20 cellular contexts compared by ENCODE assay signal in the genomic region with DNA sequence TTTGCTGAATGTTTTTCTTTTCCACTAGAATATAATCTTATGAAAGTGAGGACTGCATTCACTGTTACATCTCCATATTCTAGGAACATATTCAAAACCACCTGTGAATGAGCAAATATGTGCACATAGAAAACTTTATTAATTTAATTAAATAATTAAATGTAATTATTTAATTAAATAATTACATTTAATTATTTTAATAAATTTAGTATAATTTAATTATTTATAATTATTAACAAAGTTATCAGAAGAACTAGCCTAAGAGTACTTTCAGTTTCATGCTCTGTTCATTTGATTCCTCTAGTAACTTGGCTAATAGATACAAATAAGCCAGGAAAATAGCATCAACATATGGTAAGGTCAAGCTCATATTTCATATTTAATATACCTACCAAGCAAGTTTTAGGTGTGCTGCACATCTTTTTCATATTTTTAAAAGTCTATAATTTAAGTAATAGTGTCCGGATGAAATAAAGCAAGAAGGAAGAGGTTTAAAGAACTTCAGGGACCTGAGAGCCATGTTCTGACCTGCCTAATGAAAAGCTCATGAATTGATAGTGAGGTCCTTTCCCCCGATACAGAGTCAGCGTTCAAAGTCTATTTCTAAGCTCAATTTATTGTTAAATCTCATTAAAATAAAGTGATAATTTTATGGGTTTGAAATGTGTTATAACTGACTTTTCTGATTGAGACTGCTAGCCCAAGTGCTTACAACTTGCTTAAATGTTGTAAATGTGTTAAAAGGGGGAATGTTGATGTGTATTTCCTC.
DNase-seq lines count a peak whose midpoint lies in the region; ATAC-seq, FAIRE-seq and TF ChIP-seq lines count a peak whose summit lies in the region.
"Had no signal": no experiment of that assay in that cellular context is flagged by ENCODE, and none has a peak within 500 bp of the region (broad histone marks: within the 10 kb centered on the region; RNA-seq: fewer than 3 reads in every experiment).

No MANE protein-coding gene starts in this region.

- WGBS in neuronal stem cell (ENCODE audit: extremely low coverage in 2 of 2, insufficient read length in 2 of 2, insufficient replicate concordance in 1 of 2), 2 donors = no CpG with 5 or more reads among the region's 3 CpGs

- H3K4ac ChIP-seq in neuronal stem cell (ENCODE audit: low read length) = no peak overlapping the region

- H2BK5ac ChIP-seq in neuronal stem cell (ENCODE audit: low read length) = no peak overlapping the region

- no peak overlapping the region for H3K4me2 ChIP-seq in neuronal stem cell (ENCODE audit: insufficient read depth, low read length, poor library complexity, severe bottlenecking)
- H3K4me2 ChIP-seq: PC-9 had no signal

- no peak overlapping the region for H2BK15ac ChIP-seq in neuronal stem cell (ENCODE audit: low read length)

- no peaks in the 10 kb centered on the region for H3K79me1 ChIP-seq in neuronal stem cell (ENCODE audit: low read depth, low read length)

- H3K4me1 ChIP-seq in kidney (ENCODE audit: control insufficient read depth in 1 of 2, insufficient read depth in 1 of 2, low read depth in 1 of 2, low read length in 2 of 2) (peaks cover 0 to 10% of the 10 kb centered on the region in 2 donors), neuronal stem cell (ENCODE audit: control insufficient read depth in 2 of 2, insufficient read depth in 1 of 2, low read depth in 1 of 2, low read length in 2 of 2) (peaks cover 0 to 15% of the 10 kb centered on the region in 2 donors)

- TF ChIP-seq CTCF in kidney (IDR thresholded peaks at IDR 0.05; ENCODE audit: borderline replicate concordance, extremely low read depth, insufficient read depth) = no peak

- H3K18ac ChIP-seq in neuronal stem cell (ENCODE audit: low read length) = no peak overlapping the region

- no peak overlapping the region for H4K91ac ChIP-seq in neuronal stem cell (ENCODE audit: low read depth, low read length, poor library complexity)

- H3K9me3 ChIP-seq in kidney (ENCODE audit: control insufficient read depth in 1 of 2, low read length in 2 of 2) = no peaks in the 10 kb centered on the region
- H3K9me3 ChIP-seq in neuronal stem cell (replicated peaks in 1 of 2; ENCODE audit: control insufficient read depth in 2 of 2, insufficient read depth in 1 of 2, low read depth in 1 of 2, low read length in 2 of 2) = no peaks in the 10 kb centered on the region
- H3K9me3 ChIP-seq: Caco-2 had no signal

- H2AFZ ChIP-seq in neuronal stem cell (ENCODE audit: low read length) = peak overlapping the region; percentile 36
- H2AFZ ChIP-seq: GM23248, PC-9 had no signal

- H3K23ac ChIP-seq in neuronal stem cell (ENCODE audit: low read depth, low read length, poor library complexity) = no peak overlapping the region

- H3K36me3 ChIP-seq in kidney (ENCODE audit: control insufficient read depth in 1 of 2, insufficient read depth in 2 of 2, low read length in 2 of 2) (no peaks in the 10 kb centered on the region), neuronal stem cell (replicated peaks in 1 of 2; ENCODE audit: control insufficient read depth in 2 of 2, insufficient read depth in 2 of 2, low read length in 2 of 2) (no peaks in the 10 kb centered on the region)

- H4K8ac ChIP-seq in neuronal stem cell (ENCODE audit: low read depth, low read length) = no peak overlapping the region

- H3K36me3 Mint-ChIP-seq in immature natural killer cell = no peaks in the 10 kb centered on the region
- H3K36me3 Mint-ChIP-seq: CD4-positive, CD25-positive, alpha-beta regulatory T cell had no signal

- H3K4me3 ChIP-seq in kidney (ENCODE audit: low read length in 2 of 2) (peak overlapping the region; percentile 20 to 26), neuronal stem cell (ENCODE audit: low read length in 2 of 2) (no peak overlapping the region)
- H3K4me3 ChIP-seq: GM23248, K562, PC-9 had no signal

- H2BK12ac ChIP-seq in neuronal stem cell (ENCODE audit: low read length) = no peak overlapping the region

- H3K4me1 Mint-ChIP-seq in immature natural killer cell = no peaks in the 10 kb centered on the region
- H3K4me1 Mint-ChIP-seq: B cell; CD4-positive, CD25-positive, alpha-beta regulatory T cell had no signal

- H3K9ac ChIP-seq in kidney (ENCODE audit: low read length in 2 of 2) (no peak overlapping the region), neuronal stem cell (ENCODE audit: low read depth, low read length, poor library complexity) (no peak overlapping the region)
- H3K9ac ChIP-seq: GM23248 had no signal

- H3K14ac ChIP-seq in neuronal stem cell (ENCODE audit: low read length) = no peak overlapping the region

- no peak overlapping the region for H3K27ac Mint-ChIP-seq in immature natural killer cell
- H3K27ac Mint-ChIP-seq: B cell; CD4-positive, CD25-positive, alpha-beta regulatory T cell had no signal

- H2BK120ac ChIP-seq in neuronal stem cell (ENCODE audit: low read depth, low read length) = no peak overlapping the region

- H3K27ac ChIP-seq in kidney (ENCODE audit: low read depth in 2 of 2, low read length in 2 of 2) (peak overlapping the region in 1 of 2 donors; percentile 5), neuronal stem cell (replicated peaks; ENCODE audit: low read length) (no peak overlapping the region)
- H3K27ac ChIP-seq: GM23248, PC-9 had no signal

- FAIRE-seq in G401.6 (lab: Jason Lieb, UNC) = peak; percentile 70
- FAIRE-seq in TTC549 (lab: Jason Lieb, UNC) = peak; percentile 50
- FAIRE-seq in kidney (lab: Jason Lieb, UNC) = peak; percentile 96
- FAIRE-seq: K562 had no signal

- no peak overlapping the region for H2AK5ac ChIP-seq in neuronal stem cell (ENCODE audit: low read depth, low read length)

- intact Hi-C loops in kidney (cut with DNase I) = no loop called here

- H3K9me3 Mint-ChIP-seq in immature natural killer cell = peaks cover 5 to 40% (median 9%) of the 10 kb centered on the region in 6 donors

- no peak overlapping the region for H3K4me3 Mint-ChIP-seq in immature natural killer cell
- H3K4me3 Mint-ChIP-seq: B cell; CD4-positive, CD25-positive, alpha-beta regulatory T cell had no signal

- ATAC-seq in HG03025 (IDR thresholded peaks at IDR 0.05; ENCODE audit: low FRiP score, unreplicated experiment) (no peak), GM21528 (IDR thresholded peaks at IDR 0.05; ENCODE audit: low FRiP score, unreplicated experiment) (no peak)
- ATAC-seq: K562 had no signal

- no peaks in the 10 kb centered on the region for H3K27me3 ChIP-seq in neuronal stem cell (ENCODE audit: control insufficient read depth in 3 of 3, insufficient read depth in 3 of 3, low read depth in 1 of 3, low read length in 3 of 3)

- no peaks in the 10 kb centered on the region for H3K27me3 Mint-ChIP-seq in immature natural killer cell (ENCODE audit: low read depth in 3 of 3)
- H3K27me3 Mint-ChIP-seq: B cell; CD4-positive, CD25-positive, alpha-beta regulatory T cell had no signal

- DNase-seq in kidney (no peak), neuronal stem cell (ENCODE audit: low spot score) (no peak), OCI-M1 (lab: John Stamatoyannopoulos, UW) (no peak), immature natural killer cell (no peak)
- DNase-seq: Caco-2; CD4-positive, CD25-positive, alpha-beta regulatory T cell; DMS153; GF-D8; GM23248; HCEC 1CT; NCI-H1105 treated with DMSO at 0.1 percent for 48 hours; NCI-H1694; NCI-H526; PC-9 had no signal

Comparison
In these comparisons a context has a peak if more than half of its experiments do, and no peak if none do; other contexts are left out.
1. H3K4me3 ChIP-seq: peak in kidney (2 of 2); none in neuronal stem cell (0 of 2).